Comparison of ENCODE assay signal across 1 cellular context in the genomic region with DNA sequence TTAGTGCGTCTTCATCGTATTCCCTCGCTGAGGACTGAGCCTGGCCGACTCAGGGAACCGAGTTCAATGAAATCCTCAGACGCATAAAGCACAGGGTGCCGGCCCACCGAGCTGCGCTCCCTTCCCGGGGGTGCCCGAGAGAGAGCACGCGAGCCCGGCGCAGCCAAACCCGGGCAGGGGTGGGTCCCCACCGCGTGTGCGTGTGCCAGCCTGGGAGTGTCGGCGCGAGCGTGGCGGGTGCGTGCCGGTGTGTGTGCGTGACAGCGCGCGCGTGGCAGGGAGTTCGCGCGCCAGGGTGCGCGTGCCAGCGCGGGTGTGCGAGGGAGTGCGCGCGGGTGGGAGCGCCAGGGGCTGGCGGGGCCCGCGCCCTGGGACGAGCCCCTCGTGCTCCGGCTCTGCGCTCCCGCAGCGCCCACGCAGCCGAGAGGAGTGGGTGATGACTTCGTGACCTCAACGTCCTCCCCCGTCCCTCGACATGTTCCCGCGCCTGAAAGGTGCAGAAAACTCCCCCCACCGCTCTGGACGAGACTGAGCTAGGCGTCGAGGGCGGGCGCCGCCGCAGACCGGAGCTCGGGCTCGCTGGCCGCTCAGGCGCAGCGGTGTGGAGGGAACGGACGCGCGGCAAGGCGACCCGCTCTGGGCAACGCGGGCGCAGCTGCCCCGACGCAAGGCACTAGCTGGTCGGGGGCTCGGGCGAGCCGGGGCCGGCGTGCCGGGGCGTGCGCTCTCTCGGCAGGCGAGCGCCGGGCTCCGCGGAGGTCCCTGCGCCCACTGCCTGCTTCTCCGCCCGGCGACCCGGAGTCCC.
A peak's percentile ranks its signal among the peaks of the same experiment; 100 is the strongest.
TF ChIP-seq lines count a peak whose summit lies in the region.

No MANE protein-coding gene starts in this region.

TF ChIP-seq in WTC11, 78 proteins besides CTCF, POLR2A, EP300 and RAD21 (continued from another document and continues in another):
- TF ChIP-seq PREB (CRISPR knock-in tag; IDR thresholded peaks at IDR 0.05; ENCODE audit: borderline replicate concordance) (no peak), SOX15 (CRISPR knock-in tag; IDR thresholded peaks at IDR 0.05) (no peak), ZMAT4 (CRISPR knock-in tag; IDR thresholded peaks at IDR 0.05) (no peak), ZNF263 (CRISPR knock-in tag; IDR thresholded peaks at IDR 0.05; ENCODE audit: low read depth) (peak; percentile 67), ZNF232 (CRISPR knock-in tag; IDR thresholded peaks at IDR 0.05) (peak; percentile 51; the same call in 1 of the 2 replicates), ZNF425 (CRISPR knock-in tag; conservative IDR thresholded peaks at IDR 0.05) (no peak), ZNF416 (CRISPR knock-in tag; IDR thresholded peaks at IDR 0.05) (no peak), NFATC4 (CRISPR knock-in tag; IDR thresholded peaks at IDR 0.05) (no peak), OVOL2 (CRISPR knock-in tag; IDR thresholded peaks at IDR 0.05; ENCODE audit: borderline replicate concordance) (no peak), EMX1 (CRISPR knock-in tag; IDR thresholded peaks at IDR 0.05) (no peak), KAT7 (CRISPR knock-in tag; IDR thresholded peaks at IDR 0.05; ENCODE audit: borderline replicate concordance) (no peak; the same call in 1 of the 2 replicates), ZNF219 (CRISPR knock-in tag; IDR thresholded peaks at IDR 0.05; ENCODE audit: borderline replicate concordance) (0 out of 2 replicates have a peak, but pooled peaks have one; percentile 43), AFF4 (CRISPR knock-in tag; IDR thresholded peaks at IDR 0.05; ENCODE audit: borderline replicate concordance) (no peak), JAZF1 (CRISPR knock-in tag; IDR thresholded peaks at IDR 0.05) (no peak), ERG (CRISPR knock-in tag; IDR thresholded peaks at IDR 0.05) (no peak), RORB (CRISPR knock-in tag; IDR thresholded peaks at IDR 0.05) (no peak), NFYB (CRISPR knock-in tag; conservative IDR thresholded peaks at IDR 0.05; ENCODE audit: low read depth) (no peak), TP53 (CRISPR knock-in tag; IDR thresholded peaks at IDR 0.05) (peak; percentile 76; the same call in 1 of the 2 replicates), CREM (CRISPR knock-in tag; IDR thresholded peaks at IDR 0.05) (peak; percentile 83), ZNF512 (CRISPR knock-in tag; IDR thresholded peaks at IDR 0.05; ENCODE audit: borderline replicate concordance) (no peak), TEAD4 (CRISPR knock-in tag; IDR thresholded peaks at IDR 0.05) (no peak), RELA (CRISPR knock-in tag; IDR thresholded peaks at IDR 0.05; ENCODE audit: borderline replicate concordance) (peak; percentile 40; the same call in 1 of the 2 replicates), GRHL2 (CRISPR knock-in tag; IDR thresholded peaks at IDR 0.05; ENCODE audit: insufficient replicate concordance, severe bottlenecking) (no peak)
- TF ChIP-seq, protein P1, sequence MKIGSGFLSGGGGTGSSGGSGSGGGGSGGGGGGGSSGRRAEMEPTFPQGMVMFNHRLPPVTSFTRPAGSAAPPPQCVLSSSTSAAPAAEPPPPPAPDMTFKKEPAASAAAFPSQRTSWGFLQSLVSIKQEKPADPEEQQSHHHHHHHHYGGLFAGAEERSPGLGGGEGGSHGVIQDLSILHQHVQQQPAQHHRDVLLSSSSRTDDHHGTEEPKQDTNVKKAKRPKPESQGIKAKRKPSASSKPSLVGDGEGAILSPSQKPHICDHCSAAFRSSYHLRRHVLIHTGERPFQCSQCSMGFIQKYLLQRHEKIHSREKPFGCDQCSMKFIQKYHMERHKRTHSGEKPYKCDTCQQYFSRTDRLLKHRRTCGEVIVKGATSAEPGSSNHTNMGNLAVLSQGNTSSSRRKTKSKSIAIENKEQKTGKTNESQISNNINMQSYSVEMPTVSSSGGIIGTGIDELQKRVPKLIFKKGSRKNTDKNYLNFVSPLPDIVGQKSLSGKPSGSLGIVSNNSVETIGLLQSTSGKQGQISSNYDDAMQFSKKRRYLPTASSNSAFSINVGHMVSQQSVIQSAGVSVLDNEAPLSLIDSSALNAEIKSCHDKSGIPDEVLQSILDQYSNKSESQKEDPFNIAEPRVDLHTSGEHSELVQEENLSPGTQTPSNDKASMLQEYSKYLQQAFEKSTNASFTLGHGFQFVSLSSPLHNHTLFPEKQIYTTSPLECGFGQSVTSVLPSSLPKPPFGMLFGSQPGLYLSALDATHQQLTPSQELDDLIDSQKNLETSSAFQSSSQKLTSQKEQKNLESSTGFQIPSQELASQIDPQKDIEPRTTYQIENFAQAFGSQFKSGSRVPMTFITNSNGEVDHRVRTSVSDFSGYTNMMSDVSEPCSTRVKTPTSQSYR (CRISPR knock-in tag; IDR thresholded peaks at IDR 0.05) = no peak
- TF ChIP-seq, protein P2, sequence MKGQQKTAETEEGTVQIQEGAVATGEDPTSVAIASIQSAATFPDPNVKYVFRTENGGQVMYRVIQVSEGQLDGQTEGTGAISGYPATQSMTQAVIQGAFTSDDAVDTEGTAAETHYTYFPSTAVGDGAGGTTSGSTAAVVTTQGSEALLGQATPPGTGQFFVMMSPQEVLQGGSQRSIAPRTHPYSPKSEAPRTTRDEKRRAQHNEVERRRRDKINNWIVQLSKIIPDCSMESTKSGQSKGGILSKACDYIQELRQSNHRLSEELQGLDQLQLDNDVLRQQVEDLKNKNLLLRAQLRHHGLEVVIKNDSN (CRISPR knock-in tag; IDR thresholded peaks at IDR 0.05) = peak; percentile 17; the same call in 1 of the 2 replicates
- TF ChIP-seq, protein P3, sequence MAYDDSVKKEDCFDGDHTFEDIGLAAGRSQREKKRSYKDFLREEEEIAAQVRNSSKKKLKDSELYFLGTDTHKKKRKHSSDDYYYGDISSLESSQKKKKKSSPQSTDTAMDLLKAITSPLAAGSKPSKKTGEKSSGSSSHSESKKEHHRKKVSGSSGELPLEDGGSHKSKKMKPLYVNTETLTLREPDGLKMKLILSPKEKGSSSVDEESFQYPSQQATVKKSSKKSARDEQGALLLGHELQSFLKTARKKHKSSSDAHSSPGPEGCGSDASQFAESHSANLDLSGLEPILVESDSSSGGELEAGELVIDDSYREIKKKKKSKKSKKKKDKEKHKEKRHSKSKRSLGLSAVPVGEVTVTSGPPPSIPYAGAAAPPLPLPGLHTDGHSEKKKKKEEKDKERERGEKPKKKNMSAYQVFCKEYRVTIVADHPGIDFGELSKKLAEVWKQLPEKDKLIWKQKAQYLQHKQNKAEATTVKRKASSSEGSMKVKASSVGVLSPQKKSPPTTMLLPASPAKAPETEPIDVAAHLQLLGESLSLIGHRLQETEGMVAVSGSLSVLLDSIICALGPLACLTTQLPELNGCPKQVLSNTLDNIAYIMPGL (CRISPR knock-in tag; IDR thresholded peaks at IDR 0.05) = peak; percentile 80
- TF ChIP-seq, protein P4, sequence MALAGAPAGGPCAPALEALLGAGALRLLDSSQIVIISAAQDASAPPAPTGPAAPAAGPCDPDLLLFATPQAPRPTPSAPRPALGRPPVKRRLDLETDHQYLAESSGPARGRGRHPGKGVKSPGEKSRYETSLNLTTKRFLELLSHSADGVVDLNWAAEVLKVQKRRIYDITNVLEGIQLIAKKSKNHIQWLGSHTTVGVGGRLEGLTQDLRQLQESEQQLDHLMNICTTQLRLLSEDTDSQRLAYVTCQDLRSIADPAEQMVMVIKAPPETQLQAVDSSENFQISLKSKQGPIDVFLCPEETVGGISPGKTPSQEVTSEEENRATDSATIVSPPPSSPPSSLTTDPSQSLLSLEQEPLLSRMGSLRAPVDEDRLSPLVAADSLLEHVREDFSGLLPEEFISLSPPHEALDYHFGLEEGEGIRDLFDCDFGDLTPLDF (CRISPR knock-in tag; IDR thresholded peaks at IDR 0.05) = no peak
- TF ChIP-seq, protein P5, sequence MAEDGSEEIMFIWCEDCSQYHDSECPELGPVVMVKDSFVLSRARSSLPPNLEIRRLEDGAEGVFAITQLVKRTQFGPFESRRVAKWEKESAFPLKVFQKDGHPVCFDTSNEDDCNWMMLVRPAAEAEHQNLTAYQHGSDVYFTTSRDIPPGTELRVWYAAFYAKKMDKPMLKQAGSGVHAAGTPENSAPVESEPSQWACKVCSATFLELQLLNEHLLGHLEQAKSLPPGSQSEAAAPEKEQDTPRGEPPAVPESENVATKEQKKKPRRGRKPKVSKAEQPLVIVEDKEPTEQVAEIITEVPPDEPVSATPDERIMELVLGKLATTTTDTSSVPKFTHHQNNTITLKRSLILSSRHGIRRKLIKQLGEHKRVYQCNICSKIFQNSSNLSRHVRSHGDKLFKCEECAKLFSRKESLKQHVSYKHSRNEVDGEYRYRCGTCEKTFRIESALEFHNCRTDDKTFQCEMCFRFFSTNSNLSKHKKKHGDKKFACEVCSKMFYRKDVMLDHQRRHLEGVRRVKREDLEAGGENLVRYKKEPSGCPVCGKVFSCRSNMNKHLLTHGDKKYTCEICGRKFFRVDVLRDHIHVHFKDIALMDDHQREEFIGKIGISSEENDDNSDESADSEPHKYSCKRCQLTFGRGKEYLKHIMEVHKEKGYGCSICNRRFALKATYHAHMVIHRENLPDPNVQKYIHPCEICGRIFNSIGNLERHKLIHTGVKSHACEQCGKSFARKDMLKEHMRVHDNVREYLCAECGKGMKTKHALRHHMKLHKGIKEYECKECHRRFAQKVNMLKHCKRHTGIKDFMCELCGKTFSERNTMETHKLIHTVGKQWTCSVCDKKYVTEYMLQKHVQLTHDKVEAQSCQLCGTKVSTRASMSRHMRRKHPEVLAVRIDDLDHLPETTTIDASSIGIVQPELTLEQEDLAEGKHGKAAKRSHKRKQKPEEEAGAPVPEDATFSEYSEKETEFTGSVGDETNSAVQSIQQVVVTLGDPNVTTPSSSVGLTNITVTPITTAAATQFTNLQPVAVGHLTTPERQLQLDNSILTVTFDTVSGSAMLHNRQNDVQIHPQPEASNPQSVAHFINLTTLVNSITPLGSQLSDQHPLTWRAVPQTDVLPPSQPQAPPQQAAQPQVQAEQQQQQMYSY (CRISPR knock-in tag; IDR thresholded peaks at IDR 0.05) = peak; percentile 45
